In genomic region chr6:132648356-132648755, GRCh38 we compare ENCODE assay signal across 10 cellular contexts. TPM values are rescaled to one million over a fixed set of nuclear protein-coding genes. Genes with fewer than 3 reads are reported as not detected.
DNase-seq lines count a peak whose midpoint lies in the region; ATAC-seq and TF ChIP-seq lines count a peak whose summit lies in the region.
"Had no signal": no experiment of that assay in that cellular context is flagged by ENCODE, and none has a peak within 500 bp of the region (broad histone marks: within the 10 kb centered on the region; RNA-seq: fewer than 3 reads in every experiment).

No MANE protein-coding gene starts in this region.

- no peaks in the 10 kb centered on the region for H3K9me3 ChIP-seq in vagina

- no peak for TF ChIP-seq CTCF in vagina (IDR thresholded peaks at IDR 0.05)

- H3K36me3 ChIP-seq in vagina, result no peaks in the 10 kb centered on the region

- H3K4me3 Mint-ChIP-seq in activated CD4-positive, alpha-beta T cell treated with anti-CD3 and anti-CD28 coated beads, Interleukin-2, amount 10 ng/mL, durations not matched to agents 7 days and 5 days, result no peak overlapping the region
- H3K4me3 Mint-ChIP-seq: naive B cell had no signal

- ATAC-seq in HG03025 (IDR thresholded peaks at IDR 0.05; ENCODE audit: low FRiP score, unreplicated experiment), result peak; percentile 73

- peak; percentile 25 for DNase-seq in activated CD4-positive, alpha-beta T cell treated with anti-CD3 and anti-CD28 coated beads, Interleukin-2, amount 10 ng/mL, durations not matched to agents 7 days and 5 days
- DNase-seq in activated CD4-positive, alpha-beta T cell treated with anti-CD3 and anti-CD28 coated beads for 4 hours, result no peak
- DNase-seq in SW480 (ENCODE audit: low spot score), result peak; percentile 84
- peak; percentile 61 for DNase-seq in renal cortical epithelial cell (ENCODE audit: low read depth)
- DNase-seq in NK-92 treated with Interleukin-12 subunit alpha and Interleukin-12 subunit beta, amount 100 ng/mL, for 24 hours (lab: John Stamatoyannopoulos, UW), result no peak
- DNase-seq in HuH-7 (ENCODE audit: low spot score), result no peak
- DNase-seq in vagina (ENCODE audit: extremely low spot score in 2 of 2), result no peak
- DNase-seq: naive B cell had no signal

- CTCF ChIA-PET in activated CD4-positive, alpha-beta T cell treated with anti-CD3 and anti-CD28 coated beads, Interleukin-2, amount 10 ng/mL, durations not matched to agents 7 days and 5 days (lab: Charles Lee), result interaction anchor here (1.8 kb wide), 1 partner anchor 13 kb away, joined by 5 read pairs; no protein-coding TSS in a partner anchor

- POLR2A ChIA-PET in activated CD4-positive, alpha-beta T cell treated with anti-CD3 and anti-CD28 coated beads, Interleukin-2, amount 10 ng/mL, durations not matched to agents 7 days and 5 days (lab: Charles Lee), result interaction anchor here (0.6 kb wide), 1 partner anchor 135 kb away, joined by 3 read pairs; the partner anchor contains the start of gene STX7

- H3K27me3 Mint-ChIP-seq in activated CD4-positive, alpha-beta T cell treated with anti-CD3 and anti-CD28 coated beads, Interleukin-2, amount 10 ng/mL, durations not matched to agents 7 days and 5 days, result peaks cover 15% of the 10 kb centered on the region

- TF ChIP-seq POLR2A in vagina (IDR thresholded peaks at IDR 0.05), result no peak

- no peaks in the 10 kb centered on the region for H3K36me3 Mint-ChIP-seq in activated CD4-positive, alpha-beta T cell treated with anti-CD3 and anti-CD28 coated beads, Interleukin-2, amount 10 ng/mL, durations not matched to agents 7 days and 5 days (ENCODE audit: low read depth)
- H3K36me3 Mint-ChIP-seq: naive B cell had no signal

- H3K27ac ChIP-seq in vagina, result no peak overlapping the region
- H3K27ac ChIP-seq: VCaP had no signal

- peaks cover 5% of the 10 kb centered on the region for H3K4me1 Mint-ChIP-seq in activated CD4-positive, alpha-beta T cell treated with anti-CD3 and anti-CD28 coated beads, Interleukin-2, amount 10 ng/mL, durations not matched to agents 7 days and 5 days

- H3K27me3 ChIP-seq in vagina, result no peaks in the 10 kb centered on the region

- H3K4me3 ChIP-seq in vagina, result no peak overlapping the region

- intact Hi-C loops in vagina (cut with DNase I), result no loop called here

- H3K27ac Mint-ChIP-seq in activated CD4-positive, alpha-beta T cell treated with anti-CD3 and anti-CD28 coated beads, Interleukin-2, amount 10 ng/mL, durations not matched to agents 7 days and 5 days, result no peak overlapping the region

- no peaks in the 10 kb centered on the region for H3K9me3 Mint-ChIP-seq in activated CD4-positive, alpha-beta T cell treated with anti-CD3 and anti-CD28 coated beads, Interleukin-2, amount 10 ng/mL, durations not matched to agents 7 days and 5 days
- H3K9me3 Mint-ChIP-seq: naive B cell had no signal

- H3K4me1 ChIP-seq in vagina, result no peaks in the 10 kb centered on the region

RNA-seq across cellular contexts. Expression of gene TAAR1, which starts 10.6 kb away (rescaled TPM):
- not detected for total RNA-seq in activated CD4-positive, alpha-beta T cell treated with anti-CD3 and anti-CD28 coated beads, Interleukin-2, amount 10 ng/mL, durations not matched to agents 7 days and 5 days
- total RNA-seq in renal cortical epithelial cell (not detected in 2 replicates), vagina (not detected)

RNA-seq across cellular contexts. Expression of gene TAAR2, which starts 24.3 kb away (rescaled TPM):
- total RNA-seq in activated CD4-positive, alpha-beta T cell treated with anti-CD3 and anti-CD28 coated beads, Interleukin-2, amount 10 ng/mL, durations not matched to agents 7 days and 5 days, result not detected
- total RNA-seq in renal cortical epithelial cell (not detected in 2 replicates), vagina (not detected)

RNA-seq across cellular contexts. Expression of gene TAAR5, which starts 58.8 kb away (rescaled TPM):
- total RNA-seq in activated CD4-positive, alpha-beta T cell treated with anti-CD3 and anti-CD28 coated beads, Interleukin-2, amount 10 ng/mL, durations not matched to agents 7 days and 5 days, result not detected
- total RNA-seq in renal cortical epithelial cell, result not detected in 2 replicates
- not detected for total RNA-seq in vagina

Comparison
In these comparisons a context has a peak if more than half of its experiments do, and no peak if none do; other contexts are left out.
1. DNase-seq: peak in activated CD4-positive, alpha-beta T cell treated with anti-CD3 and anti-CD28 coated beads, Interleukin-2, amount 10 ng/mL, durations not matched to agents 7 days and 5 days (single experiment), SW480 (single experiment) and renal cortical epithelial cell (single experiment); none in activated CD4-positive, alpha-beta T cell treated with anti-CD3 and anti-CD28 coated beads for 4 hours (0 of 2), NK-92 treated with Interleukin-12 subunit alpha and Interleukin-12 subunit beta, amount 100 ng/mL, for 24 hours (single experiment), HuH-7 (single experiment) and vagina (0 of 2).